ENCODE assay signal across 19 cellular contexts in genomic region chr4:121688261-121688660, GRCh38.
"Had no signal": no experiment of that assay in that cellular context is flagged by ENCODE, and none has a peak within 500 bp of the region (broad histone marks: within the 10 kb centered on the region; RNA-seq: fewer than 3 reads in every experiment).

No MANE protein-coding gene starts in this region.

- H2AFZ ChIP-seq: neural progenitor cell had no signal

- DNase-seq: activated CD4-positive, alpha-beta T cell treated with anti-CD3 and anti-CD28 coated beads, Interleukin-2, amount 50 U/mL, for 48 hours; amygdala; caudate nucleus; dorsolateral prefrontal cortex; kidney; mammary epithelial cell; mucosa of descending colon; naive B cell; psoas muscle; right cardiac atrium; stimulated activated naive CD8-positive, alpha-beta T cell treated with anti-CD3 and anti-CD28 coated beads, Interleukin-15, Interleukin-2, amounts not matched to agents 100 U/mL and 50 U/mL, for 24 hours; SW 1271; T-helper 2 cell; transverse colon had no signal

- H3K4me3 ChIP-seq: dorsolateral prefrontal cortex, mucosa of descending colon, neural progenitor cell, psoas muscle, skin epidermis, suprapubic skin, transverse colon had no signal

- H3K9me3 ChIP-seq: mucosa of descending colon, psoas muscle, suprapubic skin, transverse colon had no signal

- ATAC-seq: left lobe of liver; mucosa of descending colon; psoas muscle; right cardiac atrium; stimulated activated naive CD8-positive, alpha-beta T cell treated with anti-CD3 and anti-CD28 coated beads, Interleukin-15, Interleukin-2, amounts not matched to agents 100 U/mL and 50 U/mL, for 24 hours had no signal

- H3K9ac ChIP-seq: neural progenitor cell had no signal

- H3K4me2 ChIP-seq: neural progenitor cell had no signal

- H3K4me1 ChIP-seq: neural progenitor cell had no signal

- H3K27me3 ChIP-seq: dorsolateral prefrontal cortex, neural progenitor cell, suprapubic skin, transverse colon had no signal

- FAIRE-seq: frontal cortex, kidney had no signal

- H3K36me3 ChIP-seq: neural progenitor cell had no signal

- H3K27ac ChIP-seq: dorsolateral prefrontal cortex, neural progenitor cell, psoas muscle, suprapubic skin, transverse colon had no signal
